ENCODE assay signal across 1 cellular context in the genomic region with DNA sequence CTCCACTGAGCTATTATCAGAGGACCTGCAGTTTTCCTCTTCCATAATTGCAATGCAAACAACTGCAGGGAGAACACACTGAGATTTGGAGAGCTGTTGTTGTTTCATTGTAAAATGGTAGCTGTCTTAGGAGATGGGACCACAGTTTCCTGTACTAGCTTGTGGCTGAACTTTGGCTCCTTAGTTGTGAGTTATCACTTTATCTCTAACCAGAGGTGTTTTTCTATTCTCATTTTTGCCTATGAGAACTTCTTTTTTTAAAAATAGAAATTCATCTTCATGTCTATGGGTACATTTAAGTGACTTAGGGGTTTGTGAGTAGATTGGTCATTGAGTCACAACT.
TF ChIP-seq lines count a peak whose summit lies in the region.

No MANE protein-coding gene starts in this region.

TF ChIP-seq in SK-N-SH treated with all-trans-retinoic acid at 6 μM for 48 hours, 23 proteins besides CTCF, POLR2A, EP300 and RAD21 (continued from another document):
- TF ChIP-seq, protein P1, sequence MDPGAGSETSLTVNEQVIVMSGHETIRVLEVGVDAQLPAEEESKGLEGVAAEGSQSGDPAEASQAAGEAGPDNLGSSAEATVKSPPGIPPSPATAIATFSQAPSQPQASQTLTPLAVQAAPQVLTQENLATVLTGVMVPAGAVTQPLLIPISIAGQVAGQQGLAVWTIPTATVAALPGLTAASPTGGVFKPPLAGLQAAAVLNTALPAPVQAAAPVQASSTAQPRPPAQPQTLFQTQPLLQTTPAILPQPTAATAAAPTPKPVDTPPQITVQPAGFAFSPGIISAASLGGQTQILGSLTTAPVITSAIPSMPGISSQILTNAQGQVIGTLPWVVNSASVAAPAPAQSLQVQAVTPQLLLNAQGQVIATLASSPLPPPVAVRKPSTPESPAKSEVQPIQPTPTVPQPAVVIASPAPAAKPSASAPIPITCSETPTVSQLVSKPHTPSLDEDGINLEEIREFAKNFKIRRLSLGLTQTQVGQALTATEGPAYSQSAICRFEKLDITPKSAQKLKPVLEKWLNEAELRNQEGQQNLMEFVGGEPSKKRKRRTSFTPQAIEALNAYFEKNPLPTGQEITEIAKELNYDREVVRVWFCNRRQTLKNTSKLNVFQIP (CRISPR knock-in tag; IDR thresholded peaks at IDR 0.05; ENCODE audit: borderline replicate concordance, low read depth): no peak
